8 cellular contexts compared by ENCODE assay signal in the genomic region with DNA sequence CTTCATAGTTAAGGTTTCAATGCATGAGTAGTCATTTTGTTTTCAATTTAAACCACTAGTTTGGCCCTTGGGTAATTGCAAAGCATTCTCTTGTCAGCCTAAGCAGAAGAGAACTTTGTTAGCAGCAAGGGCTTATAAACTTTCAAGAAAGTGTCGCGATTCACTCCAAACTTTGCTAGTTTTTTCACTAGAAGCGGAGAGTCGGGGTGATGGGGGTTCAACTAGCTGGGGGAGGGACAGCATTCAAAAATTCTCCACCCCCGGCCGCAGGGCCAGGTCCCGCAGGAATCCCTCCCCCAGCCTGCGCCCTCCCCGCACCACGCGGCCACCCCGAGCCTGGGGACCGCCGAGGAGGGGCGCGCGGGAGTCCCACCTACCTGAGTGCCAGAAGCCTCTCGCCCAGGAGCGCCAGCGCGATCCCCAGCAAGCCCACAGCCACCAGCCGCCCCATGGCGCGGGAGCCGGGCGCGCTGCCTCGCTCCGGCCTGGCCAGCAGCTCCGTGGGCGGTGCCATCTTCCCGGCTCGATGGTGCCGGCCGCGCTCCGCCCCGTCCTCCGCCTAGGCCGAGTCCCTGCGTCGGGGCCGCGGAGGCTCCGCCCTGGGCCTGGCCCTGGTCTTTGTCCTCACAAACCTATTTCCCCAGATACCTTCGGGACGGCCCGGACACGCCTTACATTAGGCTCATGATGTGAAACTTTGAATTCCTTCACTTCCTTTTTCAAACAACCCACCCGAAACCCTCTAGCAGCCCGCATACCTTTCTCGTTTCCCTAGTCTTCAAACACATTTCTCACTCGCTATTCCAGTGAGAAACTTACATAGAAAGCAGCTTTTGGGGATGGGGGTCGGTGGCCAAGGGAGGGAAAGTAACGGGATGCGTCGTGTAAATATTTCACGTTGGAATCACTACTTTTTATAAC. TPM values are rescaled to one million over a fixed set of nuclear protein-coding genes. Genes with fewer than 3 reads are reported as not detected.
DNase-seq lines count a peak whose midpoint lies in the region; ATAC-seq and TF ChIP-seq lines count a peak whose summit lies in the region.

TSS of gene PON2 (minus strand) at position 528 of the 921 bp plus-strand sequence. CDS start at position 451, 77 bp downstream.

- peak; percentile 34 for DNase-seq in AG04450 (ENCODE audit: low read depth, low spot score)
- peak; percentile 75 for DNase-seq in NCI-H2196 (lab: John Stamatoyannopoulos, UW; ENCODE audit: unreplicated experiment)
- DNase-seq in activated CD4-positive, alpha-beta T cell treated with anti-CD3 and anti-CD28 coated beads, Interleukin-2, amount 10 ng/mL, durations not matched to agents 24 days and 14 days: peak; percentile 85
- peak; percentile 31 for DNase-seq in stimulated activated CD4-positive, alpha-beta T cell treated with anti-CD3 and anti-CD28 coated beads, Interleukin-1b, Interleukin-23, amount 100 ng/mL, for 48 hours

- H3K36me3 Mint-ChIP-seq in activated CD4-positive, alpha-beta T cell treated with anti-CD3 and anti-CD28 coated beads, Interleukin-2, amount 10 ng/mL, durations not matched to agents 24 days and 14 days (ENCODE audit: low read depth): no peaks in the 10 kb centered on the region
- H3K36me3 Mint-ChIP-seq in dendritic cell treated with granulocyte-macrophage colony-stimulating factor and Interleukin-4, amounts not matched to agents 40 ng/mL and 50 ng/mL, for 4 days (ENCODE audit: low read depth): no peaks in the 10 kb centered on the region

- POLR2A ChIA-PET in AG04450 (lab: Yijun Ruan, JAX): interaction anchor here (0.7 to 0.9 kb wide), 2 partner anchors 13 to 408 kb away, joined by 4 to 7 read pairs; no protein-coding TSS in a partner anchor

- no peaks in the 10 kb centered on the region for H3K9me3 Mint-ChIP-seq in activated CD4-positive, alpha-beta T cell treated with anti-CD3 and anti-CD28 coated beads, Interleukin-2, amount 10 ng/mL, durations not matched to agents 24 days and 14 days
- H3K9me3 Mint-ChIP-seq in dendritic cell treated with granulocyte-macrophage colony-stimulating factor and Interleukin-4, amounts not matched to agents 40 ng/mL and 50 ng/mL, for 4 days: no peaks in the 10 kb centered on the region

- intact Hi-C loops in activated CD4-positive, alpha-beta T cell treated with anti-CD3 and anti-CD28 coated beads, Interleukin-2, amount 10 ng/mL, durations not matched to agents 24 days and 14 days (cut with micrococcal nuclease): loop anchor here (5.0 kb wide), 1 partner anchor 102 kb away; no protein-coding TSS in a partner anchor
- intact Hi-C loops in dendritic cell treated with granulocyte-macrophage colony-stimulating factor and Interleukin-4, amounts not matched to agents 40 ng/mL and 50 ng/mL, for 4 days (cut with micrococcal nuclease): loop anchor here (5.0 kb wide), 1 partner anchor 38 kb away; no protein-coding TSS in a partner anchor

- H3K27me3 ChIP-seq in AG04450 (ENCODE audit: control insufficient read depth, insufficient read depth, low read length): no peaks in the 10 kb centered on the region
- no peaks in the 10 kb centered on the region for H3K27me3 ChIP-seq in layer of hippocampus (ENCODE audit: control insufficient read depth, insufficient read depth, low read length)

- H3K27ac Mint-ChIP-seq in activated CD4-positive, alpha-beta T cell treated with anti-CD3 and anti-CD28 coated beads, Interleukin-2, amount 10 ng/mL, durations not matched to agents 24 days and 14 days: peak within 1 kb of the TSS; percentile 58
- peak within 1 kb of the TSS; percentile 75 for H3K27ac Mint-ChIP-seq in dendritic cell treated with granulocyte-macrophage colony-stimulating factor and Interleukin-4, amounts not matched to agents 40 ng/mL and 50 ng/mL, for 4 days

- H3K27me3 Mint-ChIP-seq in activated CD4-positive, alpha-beta T cell treated with anti-CD3 and anti-CD28 coated beads, Interleukin-2, amount 10 ng/mL, durations not matched to agents 24 days and 14 days: peaks cover 9% of the 10 kb centered on the region
- H3K27me3 Mint-ChIP-seq in dendritic cell treated with granulocyte-macrophage colony-stimulating factor and Interleukin-4, amounts not matched to agents 40 ng/mL and 50 ng/mL, for 4 days: peaks cover 1% of the 10 kb centered on the region

- CTCF ChIA-PET in AG04450 (lab: Charles Lee): interaction anchor here (1.1 to 3.1 kb wide), 2 partner anchors 9 to 42 kb away, joined by 8 to 16 read pairs; no protein-coding TSS in a partner anchor

- H3K4me3 ChIP-seq in AG04450 (ENCODE audit: low read depth, low read length): peak within 1 kb of the TSS; percentile 73

- H3K4me3 Mint-ChIP-seq in activated CD4-positive, alpha-beta T cell treated with anti-CD3 and anti-CD28 coated beads, Interleukin-2, amount 10 ng/mL, durations not matched to agents 24 days and 14 days: peak within 1 kb of the TSS; percentile 87
- peak within 1 kb of the TSS; percentile 73 for H3K4me3 Mint-ChIP-seq in dendritic cell treated with granulocyte-macrophage colony-stimulating factor and Interleukin-4, amounts not matched to agents 40 ng/mL and 50 ng/mL, for 4 days

- peak within 1 kb of the TSS; percentile 72 for H3K27ac ChIP-seq in AG04450 (ENCODE audit: low read depth, low read length)
- peak within 1 kb of the TSS; percentile 84 for H3K27ac ChIP-seq in layer of hippocampus (ENCODE audit: low read depth, low read length)

- TF ChIP-seq CTCF in AG04450 (IDR thresholded peaks at IDR 0.05; ENCODE audit: low read depth, low read length): no peak

- peak; percentile 88 for ATAC-seq in GM18861 (IDR thresholded peaks at IDR 0.05; ENCODE audit: unreplicated experiment)
- peak; percentile 98 for ATAC-seq in HG03045 (IDR thresholded peaks at IDR 0.05; ENCODE audit: unreplicated experiment)

- H3K4me1 Mint-ChIP-seq in activated CD4-positive, alpha-beta T cell treated with anti-CD3 and anti-CD28 coated beads, Interleukin-2, amount 10 ng/mL, durations not matched to agents 24 days and 14 days: peaks cover 11% of the 10 kb centered on the region
- peaks cover 22% of the 10 kb centered on the region for H3K4me1 Mint-ChIP-seq in dendritic cell treated with granulocyte-macrophage colony-stimulating factor and Interleukin-4, amounts not matched to agents 40 ng/mL and 50 ng/mL, for 4 days (ENCODE audit: low read depth)

- no peaks in the 10 kb centered on the region for H3K9me3 ChIP-seq in AG04450 (ENCODE audit: control insufficient read depth, insufficient read depth, low read length)

RNA-seq across cellular contexts. Expression of gene PON2, which starts in this region (rescaled TPM):
- polyA plus RNA-seq in AG04450 (2011; rRNA removed): 86.2 and 110 TPM in 2 replicates
- polyA minus RNA-seq in AG04450 (2011; rRNA and poly(A)+ RNA removed): 13.6 and 23.8 TPM in 2 replicates
- 2.4 and 3.7 TPM in 2 replicates for total RNA-seq in activated CD4-positive, alpha-beta T cell treated with anti-CD3 and anti-CD28 coated beads, Interleukin-2, amount 10 ng/mL, durations not matched to agents 24 days and 14 days

Comparison
In these comparisons a context has a peak if more than half of its experiments do, and no peak if none do; other contexts are left out.
1. Peak in every context shown above with its lines: DNase-seq, ATAC-seq, H3K4me3 ChIP-seq and H3K27ac ChIP-seq.
2. DNase-seq: peak in every context shown above with its lines; median percentile 85 in activated CD4-positive, alpha-beta T cell treated with anti-CD3 and anti-CD28 coated beads, Interleukin-2, amount 10 ng/mL, durations not matched to agents 24 days and 14 days; 75 in NCI-H2196; 34 in AG04450; 31 in stimulated activated CD4-positive, alpha-beta T cell treated with anti-CD3 and anti-CD28 coated beads, Interleukin-1b, Interleukin-23, amount 100 ng/mL, for 48 hours.